Comparison of ENCODE assay signal across 11 cellular contexts in the genomic region with DNA sequence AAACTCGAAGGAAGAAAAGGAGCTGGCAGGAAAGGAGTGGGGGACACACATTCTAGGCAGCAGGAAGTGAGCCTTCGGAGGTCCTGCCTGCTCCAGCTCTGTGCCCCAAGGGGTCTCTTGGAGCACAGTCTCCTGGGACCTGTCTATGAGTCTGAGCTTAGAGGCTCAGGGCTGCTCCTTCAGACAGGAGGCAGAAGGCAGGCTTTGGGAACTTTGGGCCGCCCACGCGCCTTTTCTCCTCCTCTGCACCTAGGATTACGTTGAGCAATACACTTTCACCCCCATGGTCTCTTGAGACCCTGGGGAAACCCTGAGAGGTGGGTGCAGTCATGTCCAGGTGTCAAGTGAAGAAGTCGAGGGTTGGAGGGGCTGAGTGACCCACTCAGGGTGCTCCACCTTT. TPM values are rescaled to one million over a fixed set of nuclear protein-coding genes. Genes with fewer than 3 reads are reported as not detected.
DNase-seq lines count a peak whose midpoint lies in the region; TF ChIP-seq lines count a peak whose summit lies in the region.
"Had no signal": no experiment of that assay in that cellular context is flagged by ENCODE, and none has a peak within 500 bp of the region (broad histone marks: within the 10 kb centered on the region; RNA-seq: fewer than 3 reads in every experiment).

No MANE protein-coding gene starts in this region.

- H3K27me3 ChIP-seq in OCI-LY3 (ENCODE audit: low read depth, low read length) (no peaks in the 10 kb centered on the region), iPS-18a (ENCODE audit: control insufficient read depth, insufficient read depth, low read length) (no peaks in the 10 kb centered on the region)

- no peak overlapping the region for H3K27ac ChIP-seq in OCI-LY3 (ENCODE audit: low read length)
- no peak overlapping the region for H3K27ac ChIP-seq in iPS-18a (ENCODE audit: low read length)
- H3K27ac ChIP-seq in skin epidermis, result peak overlapping the region in 14 of 21 experiments; percentile 7 to 90 (median 76)

- no peaks in the 10 kb centered on the region for H3K36me3 Mint-ChIP-seq in immature natural killer cell

- H3K4me1 ChIP-seq in ES-I3 (ENCODE audit: insufficient read depth, low read length), result peaks cover 23% of the 10 kb centered on the region
- H3K4me1 ChIP-seq in OCI-LY3 (ENCODE audit: low read length), result peaks cover 49% of the 10 kb centered on the region
- H3K4me1 ChIP-seq in iPS-18a (ENCODE audit: control insufficient read depth, low read depth, low read length), result peaks cover 13% of the 10 kb centered on the region

- H3K27me3 Mint-ChIP-seq in immature natural killer cell (ENCODE audit: low read depth in 3 of 3), result peaks cover 0 to 3% (median 0%) of the 10 kb centered on the region in 3 donors

- H3K4me1 Mint-ChIP-seq in immature natural killer cell, result peaks cover 19 to 24% of the 10 kb centered on the region in 2 donors

- no peaks in the 10 kb centered on the region for H3K79me2 ChIP-seq in OCI-LY3 (ENCODE audit: low read length)

- H3K4me2 ChIP-seq in OCI-LY3 (ENCODE audit: low read length), result peak overlapping the region; percentile 93

- H3K9ac ChIP-seq in ES-I3 (ENCODE audit: low read depth, low read length) (peak overlapping the region; percentile 74; the same call in 1 of the 2 replicates), OCI-LY3 (ENCODE audit: low read length) (no peak overlapping the region), iPS-18a (ENCODE audit: low read length) (peak overlapping the region; percentile 61)

- H3K9me3 Mint-ChIP-seq in immature natural killer cell, result no peaks in the 10 kb centered on the region

- DNase-seq in NOMO-1 treated with DMSO at 0.1 percent for 48 hours (lab: John Stamatoyannopoulos, UW; ENCODE audit: unreplicated experiment), result no peak
- DNase-seq in central memory CD4-positive, alpha-beta T cell, result no peak
- DNase-seq in kidney glomerular epithelial cell (lab: John Stamatoyannopoulos, UW), result no peak
- no peak for DNase-seq in immature natural killer cell
- DNase-seq: activated T-cell treated with anti-CD3 and anti-CD28 coated beads, Interleukin-2, amount 50 U/mL, for 1 hour; anterior cingulate cortex; SHP77 treated with DMSO at 0.1 percent for 48 hours had no signal

- no peaks in the 10 kb centered on the region for H4K20me1 ChIP-seq in OCI-LY3 (ENCODE audit: insufficient read depth, low read length)

- no peak overlapping the region for H2AFZ ChIP-seq in OCI-LY3 (ENCODE audit: low read depth, low read length)

- H3K9me3 ChIP-seq in ES-I3 (ENCODE audit: control insufficient read depth, insufficient read depth, low read length), result no peaks in the 10 kb centered on the region
- no peaks in the 10 kb centered on the region for H3K9me3 ChIP-seq in OCI-LY3 (ENCODE audit: insufficient read depth, low read length)
- no peaks in the 10 kb centered on the region for H3K9me3 ChIP-seq in iPS-18a (ENCODE audit: control insufficient read depth, low read depth, low read length)

- peak overlapping the region in 1 of 5 donors; percentile 18 for H3K4me3 Mint-ChIP-seq in immature natural killer cell

- H3K4me3 ChIP-seq in OCI-LY3 (ENCODE audit: low read length) (peak overlapping the region; percentile 9; the same call in 1 of the 2 replicates), iPS-18a (ENCODE audit: low read length) (peak overlapping the region; percentile 71), skin epidermis (no peak overlapping the region)

- no peak for TF ChIP-seq CTCF in OCI-LY3 (IDR thresholded peaks at IDR 0.05; ENCODE audit: low read depth, low read length)

- H3K27ac Mint-ChIP-seq in immature natural killer cell, result no peak overlapping the region

- H3K36me3 ChIP-seq in ES-I3 (ENCODE audit: insufficient read depth, low read length) (peaks cover 3% of the 10 kb centered on the region; the same call in 1 of the 2 replicates), OCI-LY3 (replicated peaks; ENCODE audit: low read depth, low read length) (no peaks in the 10 kb centered on the region), iPS-18a (ENCODE audit: control insufficient read depth, low read depth, low read length) (peaks cover 12% of the 10 kb centered on the region)

RNA-seq across cellular contexts. Expression of a gene that starts 1.0 kb away (rescaled TPM):
- polyA plus RNA-seq in immature natural killer cell, result under 1 TPM in 2 of 3 donors, not detected in 1; 0.14 to 0.59 TPM

RNA-seq across cellular contexts. Expression of a gene that starts 16.2 kb away (rescaled TPM):
- 10 to 100 TPM; 25.8 to 41.9 (median 34.5) TPM for polyA plus RNA-seq in immature natural killer cell

RNA-seq across cellular contexts. Expression of a gene that starts 27.6 kb away (rescaled TPM):
- polyA plus RNA-seq in immature natural killer cell, result 1 to 10 TPM; 1.4 to 2.7 (median 2.7) TPM

RNA-seq across cellular contexts. Expression of a gene that starts 33.5 kb away (rescaled TPM):
- not detected for polyA plus RNA-seq in immature natural killer cell

RNA-seq across cellular contexts. Expression of a gene that starts 59.7 kb away (rescaled TPM):
- polyA plus RNA-seq in immature natural killer cell, result 1 to 10 TPM; 4.6 to 8.6 (median 4.7) TPM

Comparison
In these comparisons a context has a peak if more than half of its experiments do, and no peak if none do; other contexts are left out.
1. H3K27ac ChIP-seq: peak in skin epidermis (14 of 21); none in OCI-LY3 (single experiment) and iPS-18a (single experiment).
2. H3K4me3 ChIP-seq: peak in OCI-LY3 (single experiment) and iPS-18a (single experiment); none in skin epidermis (0 of 7).